1 cellular context compared by ENCODE assay signal in genomic region chr17:74362811-74363498, GRCh38.
TF ChIP-seq lines count a peak whose summit lies in the region.

No MANE protein-coding gene starts in this region.

TF ChIP-seq in GM23338, 12 proteins besides CTCF, POLR2A, EP300 and RAD21 (continued from another document):
- TF ChIP-seq, protein P1, sequence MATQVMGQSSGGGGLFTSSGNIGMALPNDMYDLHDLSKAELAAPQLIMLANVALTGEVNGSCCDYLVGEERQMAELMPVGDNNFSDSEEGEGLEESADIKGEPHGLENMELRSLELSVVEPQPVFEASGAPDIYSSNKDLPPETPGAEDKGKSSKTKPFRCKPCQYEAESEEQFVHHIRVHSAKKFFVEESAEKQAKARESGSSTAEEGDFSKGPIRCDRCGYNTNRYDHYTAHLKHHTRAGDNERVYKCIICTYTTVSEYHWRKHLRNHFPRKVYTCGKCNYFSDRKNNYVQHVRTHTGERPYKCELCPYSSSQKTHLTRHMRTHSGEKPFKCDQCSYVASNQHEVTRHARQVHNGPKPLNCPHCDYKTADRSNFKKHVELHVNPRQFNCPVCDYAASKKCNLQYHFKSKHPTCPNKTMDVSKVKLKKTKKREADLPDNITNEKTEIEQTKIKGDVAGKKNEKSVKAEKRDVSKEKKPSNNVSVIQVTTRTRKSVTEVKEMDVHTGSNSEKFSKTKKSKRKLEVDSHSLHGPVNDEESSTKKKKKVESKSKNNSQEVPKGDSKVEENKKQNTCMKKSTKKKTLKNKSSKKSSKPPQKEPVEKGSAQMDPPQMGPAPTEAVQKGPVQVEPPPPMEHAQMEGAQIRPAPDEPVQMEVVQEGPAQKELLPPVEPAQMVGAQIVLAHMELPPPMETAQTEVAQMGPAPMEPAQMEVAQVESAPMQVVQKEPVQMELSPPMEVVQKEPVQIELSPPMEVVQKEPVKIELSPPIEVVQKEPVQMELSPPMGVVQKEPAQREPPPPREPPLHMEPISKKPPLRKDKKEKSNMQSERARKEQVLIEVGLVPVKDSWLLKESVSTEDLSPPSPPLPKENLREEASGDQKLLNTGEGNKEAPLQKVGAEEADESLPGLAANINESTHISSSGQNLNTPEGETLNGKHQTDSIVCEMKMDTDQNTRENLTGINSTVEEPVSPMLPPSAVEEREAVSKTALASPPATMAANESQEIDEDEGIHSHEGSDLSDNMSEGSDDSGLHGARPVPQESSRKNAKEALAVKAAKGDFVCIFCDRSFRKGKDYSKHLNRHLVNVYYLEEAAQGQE (IDR thresholded peaks at IDR 0.05; ENCODE audit: unreplicated experiment), result no peak
- TF ChIP-seq ZNF114 (CRISPR knock-in tag; IDR thresholded peaks at IDR 0.05) (no peak), ZNF331 (CRISPR knock-in tag; IDR thresholded peaks at IDR 0.05; ENCODE audit: low read depth) (no peak), EZH2 (IDR thresholded peaks at IDR 0.05; ENCODE audit: low read depth, unreplicated experiment) (no peak), JUNB (IDR thresholded peaks at IDR 0.05; ENCODE audit: unreplicated experiment) (no peak), STAT1 (IDR thresholded peaks at IDR 0.05; ENCODE audit: unreplicated experiment) (no peak), ETS1 (IDR thresholded peaks at IDR 0.05) (no peak), POLR2AphosphoS5 (IDR thresholded peaks at IDR 0.05; ENCODE audit: low read depth) (no peak)
TF ChIP-seq in GM23338: peak in this region for 0.
